Comparison of ENCODE assay signal across 8 cellular contexts in the genomic region with DNA sequence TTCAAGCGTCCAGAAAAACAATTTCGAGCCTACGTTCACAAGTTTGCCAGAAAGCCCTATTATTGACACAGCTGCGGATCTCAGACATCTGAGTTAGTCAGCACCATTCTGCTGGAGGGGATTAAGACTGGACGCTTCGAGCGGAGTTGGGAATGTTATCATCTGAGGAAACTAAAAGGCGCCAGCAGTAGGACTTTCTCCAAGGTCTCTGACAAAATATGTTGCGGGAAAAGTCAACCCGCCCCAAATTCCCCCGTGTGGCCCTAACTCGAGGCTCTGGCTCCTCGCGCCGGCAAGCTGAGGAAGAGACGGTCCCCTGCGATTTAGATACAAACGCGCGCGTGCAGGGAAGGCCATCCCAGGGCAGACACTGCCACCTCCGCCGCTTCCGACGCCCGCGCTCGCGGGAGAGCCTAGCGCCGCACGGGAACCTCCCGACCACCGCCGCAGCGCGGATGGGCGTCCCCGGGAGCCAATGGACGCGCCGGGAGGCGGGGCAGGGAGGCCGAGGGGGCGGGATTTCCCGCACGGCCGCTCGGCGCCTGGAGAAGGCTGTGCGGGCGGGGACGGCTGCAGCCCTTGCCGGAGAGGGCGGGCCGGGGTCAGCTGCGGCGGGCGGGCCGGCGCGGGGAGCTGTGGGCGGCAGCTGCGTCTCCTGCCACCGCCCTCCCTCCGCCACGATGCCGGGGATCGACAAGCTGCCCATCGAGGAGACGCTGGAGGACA. TPM values are rescaled to one million over a fixed set of nuclear protein-coding genes. Genes with fewer than 3 reads are reported as not detected.
A peak's percentile ranks its signal among the peaks of the same experiment; 100 is the strongest.
DNase-seq lines count a peak whose midpoint lies in the region; ATAC-seq, FAIRE-seq and TF ChIP-seq lines count a peak whose summit lies in the region.

A gene with protein sequence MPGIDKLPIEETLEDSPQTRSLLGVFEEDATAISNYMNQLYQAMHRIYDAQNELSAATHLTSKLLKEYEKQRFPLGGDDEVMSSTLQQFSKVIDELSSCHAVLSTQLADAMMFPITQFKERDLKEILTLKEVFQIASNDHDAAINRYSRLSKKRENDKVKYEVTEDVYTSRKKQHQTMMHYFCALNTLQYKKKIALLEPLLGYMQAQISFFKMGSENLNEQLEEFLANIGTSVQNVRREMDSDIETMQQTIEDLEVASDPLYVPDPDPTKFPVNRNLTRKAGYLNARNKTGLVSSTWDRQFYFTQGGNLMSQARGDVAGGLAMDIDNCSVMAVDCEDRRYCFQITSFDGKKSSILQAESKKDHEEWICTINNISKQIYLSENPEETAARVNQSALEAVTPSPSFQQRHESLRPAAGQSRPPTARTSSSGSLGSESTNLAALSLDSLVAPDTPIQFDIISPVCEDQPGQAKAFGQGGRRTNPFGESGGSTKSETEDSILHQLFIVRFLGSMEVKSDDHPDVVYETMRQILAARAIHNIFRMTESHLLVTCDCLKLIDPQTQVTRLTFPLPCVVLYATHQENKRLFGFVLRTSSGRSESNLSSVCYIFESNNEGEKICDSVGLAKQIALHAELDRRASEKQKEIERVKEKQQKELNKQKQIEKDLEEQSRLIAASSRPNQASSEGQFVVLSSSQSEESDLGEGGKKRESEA (plus strand): TSS at position 526 of the 726 bp plus-strand sequence. CDS start 155 bp downstream, at position 681.

- peak within 1 kb of the TSS; percentile 92 for H3K4me3 ChIP-seq in epithelial cell of proximal tubule (ENCODE audit: low read depth, low read length)

- DNase-seq in D721Med (ENCODE audit: insufficient read length, low spot score) = peak; percentile 95
- peak; percentile 89 for DNase-seq in HT1080 (ENCODE audit: low read depth)
- DNase-seq in OCI-M2 (lab: John Stamatoyannopoulos, UW; ENCODE audit: unreplicated experiment) = peak; percentile 49
- DNase-seq in activated T-cell treated with anti-CD3 and anti-CD28 coated beads, Interleukin-2, amount 50 U/mL, for 1 hour = peak; percentile 91
- DNase-seq in epithelial cell of proximal tubule (ENCODE audit: low read depth) = no peak
- DNase-seq in mucosa of gallbladder (ENCODE audit: low spot score) = peak; percentile 93
- DNase-seq in stimulated activated CD8-positive, alpha-beta memory T cell treated with anti-CD3 and anti-CD28 coated beads, Interleukin-4, amount 100 ng/mL, for 24 hours (ENCODE audit: low read depth) = peak; percentile 85

- ATAC-seq in GM21367 (IDR thresholded peaks at IDR 0.05; ENCODE audit: unreplicated experiment) = peak; percentile 81

- TF ChIP-seq CTCF in D721Med (IDR thresholded peaks at IDR 0.05; ENCODE audit: insufficient read depth, missing control alignments) (no peak), epithelial cell of proximal tubule (conservative IDR thresholded peaks at IDR 0.05; ENCODE audit: low read depth, low read length) (no peak)

- FAIRE-seq in D721Med (lab: Jason Lieb, UNC) = no peak

RNA-seq across cellular contexts. Expression of the gene that starts here (rescaled TPM):
- 44.9 and 46.1 TPM in 2 replicates for total RNA-seq in HT1080 (2014; rRNA removed; shearing (Covaris generic))
- 27.2 and 34.1 TPM in 2 replicates for polyA plus RNA-seq in HT1080 (2015; cell fraction: cytosol; rRNA removed)
- 26.1 and 26.2 TPM in 2 replicates for polyA plus RNA-seq in HT1080 (2015; cell fraction: nucleus; rRNA removed)
- total RNA-seq in epithelial cell of proximal tubule (27.0 and 30.9 TPM in 2 replicates), mucosa of gallbladder (39.9 TPM)
